Comparison of ENCODE assay signal across 1 cellular context in genomic region chr2:169827272-169828140, GRCh38.
TF ChIP-seq lines count a peak whose summit lies in the region.

A gene with protein sequence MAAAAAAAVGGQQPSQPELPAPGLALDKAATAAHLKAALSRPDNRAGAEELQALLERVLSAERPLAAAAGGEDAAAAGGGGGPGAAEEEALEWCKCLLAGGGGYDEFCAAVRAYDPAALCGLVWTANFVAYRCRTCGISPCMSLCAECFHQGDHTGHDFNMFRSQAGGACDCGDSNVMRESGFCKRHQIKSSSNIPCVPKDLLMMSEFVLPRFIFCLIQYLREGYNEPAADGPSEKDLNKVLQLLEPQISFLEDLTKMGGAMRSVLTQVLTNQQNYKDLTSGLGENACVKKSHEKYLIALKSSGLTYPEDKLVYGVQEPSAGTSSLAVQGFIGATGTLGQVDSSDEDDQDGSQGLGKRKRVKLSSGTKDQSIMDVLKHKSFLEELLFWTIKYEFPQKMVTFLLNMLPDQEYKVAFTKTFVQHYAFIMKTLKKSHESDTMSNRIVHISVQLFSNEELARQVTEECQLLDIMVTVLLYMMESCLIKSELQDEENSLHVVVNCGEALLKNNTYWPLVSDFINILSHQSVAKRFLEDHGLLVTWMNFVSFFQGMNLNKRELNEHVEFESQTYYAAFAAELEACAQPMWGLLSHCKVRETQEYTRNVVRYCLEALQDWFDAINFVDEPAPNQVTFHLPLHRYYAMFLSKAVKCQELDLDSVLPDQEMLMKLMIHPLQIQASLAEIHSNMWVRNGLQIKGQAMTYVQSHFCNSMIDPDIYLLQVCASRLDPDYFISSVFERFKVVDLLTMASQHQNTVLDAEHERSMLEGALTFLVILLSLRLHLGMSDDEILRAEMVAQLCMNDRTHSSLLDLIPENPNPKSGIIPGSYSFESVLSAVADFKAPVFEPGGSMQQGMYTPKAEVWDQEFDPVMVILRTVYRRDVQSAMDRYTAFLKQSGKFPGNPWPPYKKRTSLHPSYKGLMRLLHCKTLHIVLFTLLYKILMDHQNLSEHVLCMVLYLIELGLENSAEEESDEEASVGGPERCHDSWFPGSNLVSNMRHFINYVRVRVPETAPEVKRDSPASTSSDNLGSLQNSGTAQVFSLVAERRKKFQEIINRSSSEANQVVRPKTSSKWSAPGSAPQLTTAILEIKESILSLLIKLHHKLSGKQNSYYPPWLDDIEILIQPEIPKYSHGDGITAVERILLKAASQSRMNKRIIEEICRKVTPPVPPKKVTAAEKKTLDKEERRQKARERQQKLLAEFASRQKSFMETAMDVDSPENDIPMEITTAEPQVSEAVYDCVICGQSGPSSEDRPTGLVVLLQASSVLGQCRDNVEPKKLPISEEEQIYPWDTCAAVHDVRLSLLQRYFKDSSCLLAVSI (N-terminal part only) (plus strand): TSS chr2:169827454. CDS start chr2:169827508, 54 bp downstream.

TF ChIP-seq in H1, 55 proteins besides CTCF, POLR2A, EP300 and RAD21:
- peak; percentile 91 for TF ChIP-seq TAF7 (optimal IDR thresholded peaks at IDR 0.05; ENCODE audit: borderline replicate concordance, low read depth, low read length)
- TF ChIP-seq SP4 (IDR thresholded peaks at IDR 0.05; ENCODE audit: low read length): 0 out of 2 replicates have a peak, but pooled peaks have one; percentile 30
- no peak for TF ChIP-seq NRF1 (IDR thresholded peaks at IDR 0.05; ENCODE audit: low read depth, low read length)
- no peak for TF ChIP-seq JUN (IDR thresholded peaks at IDR 0.05; ENCODE audit: low read depth, low read length)
- no peak for TF ChIP-seq HDAC6 (IDR thresholded peaks at IDR 0.05; ENCODE audit: low read depth, low read length)
- TF ChIP-seq EGR1 (IDR thresholded peaks at IDR 0.05; ENCODE audit: borderline replicate concordance, low read depth, low read length): peak; percentile 53; the same call in 1 of the 2 replicates
- TF ChIP-seq KDM4A (IDR thresholded peaks at IDR 0.05; ENCODE audit: low read depth, low read length, severe bottlenecking): peak; percentile 55
- TF ChIP-seq TBP (IDR thresholded peaks at IDR 0.05; ENCODE audit: low read depth, low read length): peak; percentile 84
- TF ChIP-seq CBX8 (IDR thresholded peaks at IDR 0.05; ENCODE audit: borderline replicate concordance, low read depth, low read length): no peak
- TF ChIP-seq, protein P1, sequence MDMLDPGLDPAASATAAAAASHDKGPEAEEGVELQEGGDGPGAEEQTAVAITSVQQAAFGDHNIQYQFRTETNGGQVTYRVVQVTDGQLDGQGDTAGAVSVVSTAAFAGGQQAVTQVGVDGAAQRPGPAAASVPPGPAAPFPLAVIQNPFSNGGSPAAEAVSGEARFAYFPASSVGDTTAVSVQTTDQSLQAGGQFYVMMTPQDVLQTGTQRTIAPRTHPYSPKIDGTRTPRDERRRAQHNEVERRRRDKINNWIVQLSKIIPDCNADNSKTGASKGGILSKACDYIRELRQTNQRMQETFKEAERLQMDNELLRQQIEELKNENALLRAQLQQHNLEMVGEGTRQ (IDR thresholded peaks at IDR 0.05; ENCODE audit: low read length): no peak
- TF ChIP-seq MAX (IDR thresholded peaks at IDR 0.05): 0 out of 2 replicates have a peak, but pooled peaks have one; percentile 17
- peak; percentile 98 for TF ChIP-seq CHD2 (IDR thresholded peaks at IDR 0.05; ENCODE audit: low read length)
- peak; percentile 92 for TF ChIP-seq BRCA1 (IDR thresholded peaks at IDR 0.05; ENCODE audit: low read depth, low read length)
- TF ChIP-seq POLR2AphosphoS5 (IDR thresholded peaks at IDR 0.05; ENCODE audit: low read depth, low read length): peak; percentile 82
- TF ChIP-seq YY1 (IDR thresholded peaks at IDR 0.05; ENCODE audit: low read depth, low read length): peak; percentile 88
- peak; percentile 60; the same call in 1 of the 2 replicates for TF ChIP-seq RBBP5 (IDR thresholded peaks at IDR 0.05; ENCODE audit: borderline replicate concordance, low read depth, low read length)
- TF ChIP-seq SIN3A (conservative IDR thresholded peaks at IDR 0.05 in 1 of 2, IDR thresholded peaks at IDR 0.05 in 1 of 2; ENCODE audit: low read depth in 1 of 2, low read length in 2 of 2): peak; percentile 61 to 62; a peak in 2 of 4 replicates
- TF ChIP-seq RFX5 (IDR thresholded peaks at IDR 0.05; ENCODE audit: borderline replicate concordance, low read depth, low read length): no peak
- TF ChIP-seq SUZ12 (IDR thresholded peaks at IDR 0.05; ENCODE audit: low read length): no peak
- no peak for TF ChIP-seq CEBPB (IDR thresholded peaks at IDR 0.05; ENCODE audit: low read depth, low read length)
- TF ChIP-seq PHF8 (conservative IDR thresholded peaks at IDR 0.05; ENCODE audit: low read depth, low read length): peak; percentile 90
- no peak for TF ChIP-seq NANOG (IDR thresholded peaks at IDR 0.05; ENCODE audit: insufficient read depth, low read depth, low read length, poor library complexity, severe bottlenecking)
- TF ChIP-seq TAF1 (IDR thresholded peaks at IDR 0.05; ENCODE audit: low read depth, low read length): peak; percentile 96
- TF ChIP-seq KDM1A (IDR thresholded peaks at IDR 0.05; ENCODE audit: borderline replicate concordance, low read length): no peak
- no peak for TF ChIP-seq ATF3 (IDR thresholded peaks at IDR 0.05; ENCODE audit: insufficient read depth, low read depth, low read length)
- TF ChIP-seq GABPA (IDR thresholded peaks at IDR 0.05; ENCODE audit: borderline replicate concordance, insufficient read depth, low read length): no peak
- no peak; the same call in 1 of the 2 replicates for TF ChIP-seq CREB1 (IDR thresholded peaks at IDR 0.05)
- no peak for TF ChIP-seq CBX5 (IDR thresholded peaks at IDR 0.05; ENCODE audit: low read depth, low read length)
TF ChIP-seq in H1: peak in this region for 14.
